ENCODE assay signal across 8 cellular contexts in genomic region chr10:102394801-102395676, GRCh38. TPM values are rescaled to one million over a fixed set of nuclear protein-coding genes. Genes with fewer than 3 reads are reported as not detected.
DNase-seq lines count a peak whose midpoint lies in the region; ATAC-seq, FAIRE-seq and TF ChIP-seq lines count a peak whose summit lies in the region.

No MANE protein-coding gene starts in this region.

- H2AFZ ChIP-seq in HepG2 (ENCODE audit: low read length) = no peak overlapping the region

- peaks cover 0 to 11% of the 10 kb centered on the region in 2 experiments; a peak in 2 of 5 replicates for H3K27me3 ChIP-seq in HepG2 (ENCODE audit: control insufficient read depth in 1 of 2, insufficient read depth in 2 of 2, low read length in 2 of 2)

- intact Hi-C loops in dendritic cell treated with granulocyte-macrophage colony-stimulating factor and Interleukin-4, amounts not matched to agents 40 ng/mL and 50 ng/mL, for 4 days (cut with micrococcal nuclease) = loop anchor here (1.0 to 5.0 kb wide), 3 partner anchors 26 to 187 kb away; partner anchors contain the start of gene ELOVL3
- intact Hi-C loops in HepG2 (cut with micrococcal nuclease; ENCODE audit: unreplicated experiment) = loop anchor here (1.0 to 2.0 kb wide), 2 partner anchors 26 to 84 kb away; partner anchors contain the start of gene FBXL15

- TF ChIP-seq POLR2A in HepG2 (IDR thresholded peaks at IDR 0.05; ENCODE audit: insufficient read depth in 1 of 2, low read depth in 2 of 2, low read length in 2 of 2) = 0 out of 4 replicates have a peak, but pooled peaks of 1 of the 2 experiments have one; percentile 54

- FAIRE-seq in HepG2 (lab: Jason Lieb, UNC) = peak; percentile 66

- peak; percentile 30 for ATAC-seq in HG02840 (IDR thresholded peaks at IDR 0.05; ENCODE audit: low FRiP score, unreplicated experiment)
- ATAC-seq in HepG2 = peak; percentile 54
- no peak for ATAC-seq in GM18520 (IDR thresholded peaks at IDR 0.05; ENCODE audit: unreplicated experiment)

- H3K4me2 ChIP-seq in HepG2 (ENCODE audit: low read depth, low read length) = peak overlapping the region; percentile 98

- TF ChIP-seq CTCF in GM12875 (IDR thresholded peaks at IDR 0.05; ENCODE audit: borderline replicate concordance, insufficient read depth, low read depth, low read length) (no peak), HepG2 (CRISPR knock-in tag; IDR thresholded peaks at IDR 0.05) (no peak)

- H3K9me3 Mint-ChIP-seq in dendritic cell treated with granulocyte-macrophage colony-stimulating factor and Interleukin-4, amounts not matched to agents 40 ng/mL and 50 ng/mL, for 4 days = no peaks in the 10 kb centered on the region

- peak overlapping the region; percentile 68 for H3K9ac ChIP-seq in HepG2 (ENCODE audit: insufficient read depth, low read depth, low read length)

- H3K27ac ChIP-seq in HepG2 (ENCODE audit: extremely low read length, insufficient read depth, low read length) = peak overlapping the region; percentile 66

- TF ChIP-seq RAD21 in HepG2 (CRISPR knock-in tag; IDR thresholded peaks at IDR 0.05) = no peak

- in situ Hi-C loops in HepG2 (cut with HindIII; ENCODE audit: extremely low pct_ligation_motif_present, low pct_unique_long_range_greater_than_20kb) = no loop called here

- H3K27ac Mint-ChIP-seq in dendritic cell treated with granulocyte-macrophage colony-stimulating factor and Interleukin-4, amounts not matched to agents 40 ng/mL and 50 ng/mL, for 4 days = peak overlapping the region; percentile 100

- H3K4me3 Mint-ChIP-seq in dendritic cell treated with granulocyte-macrophage colony-stimulating factor and Interleukin-4, amounts not matched to agents 40 ng/mL and 50 ng/mL, for 4 days = peak overlapping the region; percentile 100

- TSS peak; percentile 66 for BruUV-seq in HepG2 (replicated peaks; lab: Mats Ljungman, UMichigan)

- H3K36me3 Mint-ChIP-seq in dendritic cell treated with granulocyte-macrophage colony-stimulating factor and Interleukin-4, amounts not matched to agents 40 ng/mL and 50 ng/mL, for 4 days (ENCODE audit: low read depth) = peaks cover 58% of the 10 kb centered on the region

- DNase-seq in NCI-H226 (peak; percentile 86), HepG2 (ENCODE audit: low spot score) (peak; percentile 65)
- peak; percentile 82 to 86 for DNase-seq in activated CD4-positive, alpha-beta T cell treated with anti-CD3 and anti-CD28 coated beads, Interleukin-2, amount 50 U/mL, for 24 hours (ENCODE audit: low read depth in 1 of 2, low spot score in 1 of 2)
- DNase-seq in stimulated activated CD4-positive, alpha-beta T cell treated with anti-CD3 and anti-CD28 coated beads, Interleukin-2, amount 100 ng/mL, for 24 hours = peak; percentile 92 to 94

- no peaks in the 10 kb centered on the region for H3K36me3 ChIP-seq in HepG2 (replicated peaks in 1 of 2; ENCODE audit: control insufficient read depth in 1 of 2, insufficient read depth in 2 of 2, low read length in 2 of 2)

- POLR2A ChIA-PET in HepG2 (lab: Yijun Ruan, JAX) = interaction anchor here (0.9 to 2.3 kb wide), 11 partner anchors 9 to 169 kb away, joined by 3 to 12 read pairs (median 6); partner anchors contain the start of genes CUEDC2, ELOVL3, FBXL15 and GBF1

- H3K9me3 ChIP-seq in HepG2 (ENCODE audit: low read length) = no peaks in the 10 kb centered on the region

- peak overlapping the region; percentile 70 for H3K4me3 ChIP-seq in GM12875 (ENCODE audit: low read depth, low read length)
- peak overlapping the region; percentile 69 to 82 (median 79) for H3K4me3 ChIP-seq in HepG2 (replicated peaks in 1 of 3; ENCODE audit: insufficient read depth in 1 of 3, low read depth in 2 of 3, low read length in 3 of 3)

- H3K4me1 ChIP-seq in HepG2 (ENCODE audit: insufficient read depth, low read length) = peaks cover 50% of the 10 kb centered on the region

- no peaks in the 10 kb centered on the region for H4K20me1 ChIP-seq in HepG2 (ENCODE audit: insufficient read depth, low read length)

- H3K4me1 Mint-ChIP-seq in dendritic cell treated with granulocyte-macrophage colony-stimulating factor and Interleukin-4, amounts not matched to agents 40 ng/mL and 50 ng/mL, for 4 days (ENCODE audit: low read depth) = peaks cover 56% of the 10 kb centered on the region

- peaks cover 17% of the 10 kb centered on the region for H3K27me3 Mint-ChIP-seq in dendritic cell treated with granulocyte-macrophage colony-stimulating factor and Interleukin-4, amounts not matched to agents 40 ng/mL and 50 ng/mL, for 4 days

- TF ChIP-seq EP300 in HepG2 (IDR thresholded peaks at IDR 0.05; ENCODE audit: low read depth in 2 of 2, low read length in 2 of 2) (no peak), HepG2 (CRISPR knock-in tag; IDR thresholded peaks at IDR 0.05; ENCODE audit: borderline replicate concordance) (no peak)

- WGBS in HepG2 (ENCODE audit: low lambda C conversion rate) = under 1% methylated on average over 25 of the region's 55 CpGs

- peaks cover 3% of the 10 kb centered on the region for H3K79me2 ChIP-seq in HepG2 (ENCODE audit: insufficient read depth, low read length)

- CTCF ChIA-PET in HepG2 (lab: Yijun Ruan, JAX; ENCODE audit: low intra/inter-chr PET ratio, low total read pairs) = interaction anchor here (1.3 to 1.9 kb wide), 3 partner anchors 9 to 84 kb away, joined by 3 to 11 read pairs (median 5); no protein-coding TSS in a partner anchor

RNA-seq across cellular contexts. Expression of gene NFKB2, which starts 0.5 kb away (rescaled TPM):
- 7.7 and 8.2 TPM in 2 replicates for total RNA-seq in HepG2 (2016; rRNA removed; fragmentation: Illumina TruSeq; extraction: Trizol)
- total RNA-seq in HepG2 (2016; cell fraction: cytosol; rRNA removed; fragmentation: Illumina TruSeq; extraction: Trizol; ENCODE audit: low read depth) = 2.2 and 3.1 TPM in 2 replicates
- 6.6 and 8.7 TPM in 2 replicates for total RNA-seq in HepG2 (2016; cell fraction: insoluble cytoplasmic fraction; rRNA removed; fragmentation: Illumina TruSeq; extraction: Trizol)
- total RNA-seq in HepG2 (2016; cell fraction: membrane; rRNA removed; fragmentation: Illumina TruSeq; extraction: Trizol) = 4.0 and 5.5 TPM in 2 replicates
- total RNA-seq in HepG2 (2016; cell fraction: nucleus; rRNA removed; fragmentation: Illumina TruSeq; extraction: Trizol) = 7.7 and 7.8 TPM in 2 replicates
- polyA plus RNA-seq in HepG2 (2011; rRNA removed) = 12.5 and 15.5 TPM in 2 replicates
- 8.4 and 11.7 TPM in 2 replicates for polyA plus RNA-seq in HepG2 (2011; cell fraction: cytosol; rRNA removed)
- 56.1 and 62.0 TPM in 2 replicates for polyA plus RNA-seq in HepG2 (2011; cell fraction: nucleus; rRNA removed)
- polyA plus RNA-seq in HepG2 (2012) = 8.9 and 9.6 TPM in 2 replicates
- 1.4 and 1.6 TPM in 2 replicates for polyA plus RNA-seq in HepG2 (2016; cell fraction: cytosol; fragmentation: Illumina TruSeq; extraction: Trizol; ENCODE audit: low read depth)
- polyA plus RNA-seq in HepG2 (2016; cell fraction: insoluble cytoplasmic fraction; fragmentation: Illumina TruSeq; extraction: Trizol; ENCODE audit: low read depth) = 6.6 and 9.1 TPM in 2 replicates
- 2.4 and 2.8 TPM in 2 replicates for polyA plus RNA-seq in HepG2 (2016; cell fraction: membrane; fragmentation: Illumina TruSeq; extraction: Trizol; ENCODE audit: low read depth)
- polyA plus RNA-seq in HepG2 (2016; cell fraction: nucleus; fragmentation: Illumina TruSeq; extraction: Trizol; ENCODE audit: insufficient read depth, low read depth) = 20.9 and 25.8 TPM in 2 replicates
- 14.9 and 16.9 TPM in 2 replicates for polyA minus RNA-seq in HepG2 (2011; rRNA and poly(A)+ RNA removed; ENCODE audit: low replicate concordance)
- 10.5 and 12.6 TPM in 2 replicates for polyA minus RNA-seq in HepG2 (2011; cell fraction: cytosol; rRNA and poly(A)+ RNA removed)
- polyA minus RNA-seq in HepG2 (2011; cell fraction: nucleus; rRNA and poly(A)+ RNA removed) = 9.5 and 12.2 TPM in 2 replicates

RNA-seq across cellular contexts. Expression of gene PSD, which starts 23.5 kb away (rescaled TPM):
- 0.11 and 0.35 TPM in 2 replicates for total RNA-seq in HepG2 (2016; rRNA removed; fragmentation: Illumina TruSeq; extraction: Trizol)
- 0.18 TPM in 1 of 2 replicates, not detected in the other for total RNA-seq in HepG2 (2016; cell fraction: cytosol; rRNA removed; fragmentation: Illumina TruSeq; extraction: Trizol; ENCODE audit: low read depth)
- 0.21 and 0.65 TPM in 2 replicates for total RNA-seq in HepG2 (2016; cell fraction: insoluble cytoplasmic fraction; rRNA removed; fragmentation: Illumina TruSeq; extraction: Trizol)
- total RNA-seq in HepG2 (2016; cell fraction: membrane; rRNA removed; fragmentation: Illumina TruSeq; extraction: Trizol) = 0.34 and 0.62 TPM in 2 replicates
- total RNA-seq in HepG2 (2016; cell fraction: nucleus; rRNA removed; fragmentation: Illumina TruSeq; extraction: Trizol) = 0.34 and 0.75 TPM in 2 replicates
- 0.58 and 0.59 TPM in 2 replicates for polyA plus RNA-seq in HepG2 (2011; rRNA removed)
- 0.10 and 0.36 TPM in 2 replicates for polyA plus RNA-seq in HepG2 (2011; cell fraction: cytosol; rRNA removed)
- polyA plus RNA-seq in HepG2 (2011; cell fraction: nucleus; rRNA removed) = 3.4 and 4.7 TPM in 2 replicates
- polyA plus RNA-seq in HepG2 (2012) = 1.1 and 1.5 TPM in 2 replicates
- polyA plus RNA-seq in HepG2 (2016; cell fraction: cytosol; fragmentation: Illumina TruSeq; extraction: Trizol; ENCODE audit: low read depth) = 0.15 and 0.31 TPM in 2 replicates
- polyA plus RNA-seq in HepG2 (2016; cell fraction: insoluble cytoplasmic fraction; fragmentation: Illumina TruSeq; extraction: Trizol; ENCODE audit: low read depth) = 0.29 and 0.33 TPM in 2 replicates
- 0.44 and 0.48 TPM in 2 replicates for polyA plus RNA-seq in HepG2 (2016; cell fraction: membrane; fragmentation: Illumina TruSeq; extraction: Trizol; ENCODE audit: low read depth)
- 0.94 and 0.97 TPM in 2 replicates for polyA plus RNA-seq in HepG2 (2016; cell fraction: nucleus; fragmentation: Illumina TruSeq; extraction: Trizol; ENCODE audit: insufficient read depth, low read depth)
- polyA minus RNA-seq in HepG2 (2011; rRNA and poly(A)+ RNA removed; ENCODE audit: low replicate concordance) = 0.47 and 0.96 TPM in 2 replicates
- polyA minus RNA-seq in HepG2 (2011; cell fraction: cytosol; rRNA and poly(A)+ RNA removed) = 0.44 TPM in 1 of 2 replicates, not detected in the other
- 0.87 and 1.2 TPM in 2 replicates for polyA minus RNA-seq in HepG2 (2011; cell fraction: nucleus; rRNA and poly(A)+ RNA removed)

RNA-seq across cellular contexts. Expression of gene FBXL15, which starts 25.6 kb away (rescaled TPM):
- total RNA-seq in HepG2 (2016; rRNA removed; fragmentation: Illumina TruSeq; extraction: Trizol) = 8.3 and 8.6 TPM in 2 replicates
- 3.2 and 3.3 TPM in 2 replicates for total RNA-seq in HepG2 (2016; cell fraction: cytosol; rRNA removed; fragmentation: Illumina TruSeq; extraction: Trizol; ENCODE audit: low read depth)
- 7.7 and 8.0 TPM in 2 replicates for total RNA-seq in HepG2 (2016; cell fraction: insoluble cytoplasmic fraction; rRNA removed; fragmentation: Illumina TruSeq; extraction: Trizol)
- total RNA-seq in HepG2 (2016; cell fraction: membrane; rRNA removed; fragmentation: Illumina TruSeq; extraction: Trizol) = 5.6 and 6.1 TPM in 2 replicates
- 3.3 and 3.6 TPM in 2 replicates for total RNA-seq in HepG2 (2016; cell fraction: nucleus; rRNA removed; fragmentation: Illumina TruSeq; extraction: Trizol)
- 4.3 and 6.4 TPM in 2 replicates for polyA plus RNA-seq in HepG2 (2011; rRNA removed)
- polyA plus RNA-seq in HepG2 (2011; cell fraction: cytosol; rRNA removed) = 6.2 and 12.2 TPM in 2 replicates
- polyA plus RNA-seq in HepG2 (2011; cell fraction: nucleus; rRNA removed) = 30.9 and 35.5 TPM in 2 replicates
- 4.1 and 4.3 TPM in 2 replicates for polyA plus RNA-seq in HepG2 (2012)
- polyA plus RNA-seq in HepG2 (2016; cell fraction: cytosol; fragmentation: Illumina TruSeq; extraction: Trizol; ENCODE audit: low read depth) = 2.7 and 3.5 TPM in 2 replicates
- polyA plus RNA-seq in HepG2 (2016; cell fraction: insoluble cytoplasmic fraction; fragmentation: Illumina TruSeq; extraction: Trizol; ENCODE audit: low read depth) = 6.9 and 8.6 TPM in 2 replicates
- polyA plus RNA-seq in HepG2 (2016; cell fraction: membrane; fragmentation: Illumina TruSeq; extraction: Trizol; ENCODE audit: low read depth) = 4.3 and 4.4 TPM in 2 replicates
- polyA plus RNA-seq in HepG2 (2016; cell fraction: nucleus; fragmentation: Illumina TruSeq; extraction: Trizol; ENCODE audit: insufficient read depth, low read depth) = 9.7 TPM in 2 replicates
- 3.8 and 4.9 TPM in 2 replicates for polyA minus RNA-seq in HepG2 (2011; rRNA and poly(A)+ RNA removed; ENCODE audit: low replicate concordance)
- polyA minus RNA-seq in HepG2 (2011; cell fraction: cytosol; rRNA and poly(A)+ RNA removed) = 2.8 and 4.0 TPM in 2 replicates
- polyA minus RNA-seq in HepG2 (2011; cell fraction: nucleus; rRNA and poly(A)+ RNA removed) = 3.0 and 3.4 TPM in 2 replicates

RNA-seq across cellular contexts. Expression of gene CUEDC2, which starts 37.3 kb away (rescaled TPM):
- total RNA-seq in HepG2 (2016; rRNA removed; fragmentation: Illumina TruSeq; extraction: Trizol) = 13.0 and 13.1 TPM in 2 replicates
- total RNA-seq in HepG2 (2016; cell fraction: cytosol; rRNA removed; fragmentation: Illumina TruSeq; extraction: Trizol; ENCODE audit: low read depth) = 4.3 and 6.6 TPM in 2 replicates
- total RNA-seq in HepG2 (2016; cell fraction: insoluble cytoplasmic fraction; rRNA removed; fragmentation: Illumina TruSeq; extraction: Trizol) = 11.4 and 14.7 TPM in 2 replicates
- 8.6 and 10.3 TPM in 2 replicates for total RNA-seq in HepG2 (2016; cell fraction: membrane; rRNA removed; fragmentation: Illumina TruSeq; extraction: Trizol)
- total RNA-seq in HepG2 (2016; cell fraction: nucleus; rRNA removed; fragmentation: Illumina TruSeq; extraction: Trizol) = 7.0 and 9.7 TPM in 2 replicates
- polyA plus RNA-seq in HepG2 (2011; rRNA removed) = 18.4 and 19.3 TPM in 2 replicates
- polyA plus RNA-seq in HepG2 (2011; cell fraction: cytosol; rRNA removed) = 31.2 and 40.8 TPM in 2 replicates
- 47.1 and 47.2 TPM in 2 replicates for polyA plus RNA-seq in HepG2 (2011; cell fraction: nucleus; rRNA removed)
- 17.2 and 18.2 TPM in 2 replicates for polyA plus RNA-seq in HepG2 (2012)
- 8.4 and 10.7 TPM in 2 replicates for polyA plus RNA-seq in HepG2 (2016; cell fraction: cytosol; fragmentation: Illumina TruSeq; extraction: Trizol; ENCODE audit: low read depth)
- 13.0 and 17.2 TPM in 2 replicates for polyA plus RNA-seq in HepG2 (2016; cell fraction: insoluble cytoplasmic fraction; fragmentation: Illumina TruSeq; extraction: Trizol; ENCODE audit: low read depth)
- polyA plus RNA-seq in HepG2 (2016; cell fraction: membrane; fragmentation: Illumina TruSeq; extraction: Trizol; ENCODE audit: low read depth) = 10.6 and 12.1 TPM in 2 replicates
- 20.9 and 24.8 TPM in 2 replicates for polyA plus RNA-seq in HepG2 (2016; cell fraction: nucleus; fragmentation: Illumina TruSeq; extraction: Trizol; ENCODE audit: insufficient read depth, low read depth)
- 14.5 and 32.9 TPM in 2 replicates for polyA minus RNA-seq in HepG2 (2011; rRNA and poly(A)+ RNA removed; ENCODE audit: low replicate concordance)
- polyA minus RNA-seq in HepG2 (2011; cell fraction: cytosol; rRNA and poly(A)+ RNA removed) = 6.2 and 7.1 TPM in 2 replicates
- 8.6 and 9.1 TPM in 2 replicates for polyA minus RNA-seq in HepG2 (2011; cell fraction: nucleus; rRNA and poly(A)+ RNA removed)

RNA-seq across cellular contexts. Expression of gene C10orf95, which starts 56.3 kb away (rescaled TPM):
- 0.07 TPM in 1 of 2 replicates, not detected in the other for total RNA-seq in HepG2 (2016; rRNA removed; fragmentation: Illumina TruSeq; extraction: Trizol)
- 0.40 TPM in 1 of 2 replicates, not detected in the other for total RNA-seq in HepG2 (2016; cell fraction: cytosol; rRNA removed; fragmentation: Illumina TruSeq; extraction: Trizol; ENCODE audit: low read depth)
- total RNA-seq in HepG2 (2016; cell fraction: insoluble cytoplasmic fraction; rRNA removed; fragmentation: Illumina TruSeq; extraction: Trizol) = not detected in 2 replicates
- total RNA-seq in HepG2 (2016; cell fraction: membrane; rRNA removed; fragmentation: Illumina TruSeq; extraction: Trizol) = 0.28 TPM in 1 of 2 replicates, not detected in the other
- not detected in 2 replicates for total RNA-seq in HepG2 (2016; cell fraction: nucleus; rRNA removed; fragmentation: Illumina TruSeq; extraction: Trizol)
- polyA plus RNA-seq in HepG2 (2011; rRNA removed) = 0.05 TPM in 2 replicates
- polyA plus RNA-seq in HepG2 (2011; cell fraction: cytosol; rRNA removed) = 0.12 and 0.17 TPM in 2 replicates
- 0.19 TPM in 1 of 2 replicates, not detected in the other for polyA plus RNA-seq in HepG2 (2011; cell fraction: nucleus; rRNA removed)
- 1.3 TPM in 2 replicates for polyA plus RNA-seq in HepG2 (2012)
- 0.15 and 0.16 TPM in 2 replicates for polyA plus RNA-seq in HepG2 (2016; cell fraction: cytosol; fragmentation: Illumina TruSeq; extraction: Trizol; ENCODE audit: low read depth)
- polyA plus RNA-seq in HepG2 (2016; cell fraction: insoluble cytoplasmic fraction; fragmentation: Illumina TruSeq; extraction: Trizol; ENCODE audit: low read depth) = 0.26 TPM in 1 of 2 replicates, not detected in the other
- polyA plus RNA-seq in HepG2 (2016; cell fraction: membrane; fragmentation: Illumina TruSeq; extraction: Trizol; ENCODE audit: low read depth) = 0.19 TPM in 1 of 2 replicates, not detected in the other
- not detected in 2 replicates for polyA plus RNA-seq in HepG2 (2016; cell fraction: nucleus; fragmentation: Illumina TruSeq; extraction: Trizol; ENCODE audit: insufficient read depth, low read depth)
- 0.32 and 1.9 TPM in 2 replicates for polyA minus RNA-seq in HepG2 (2011; rRNA and poly(A)+ RNA removed; ENCODE audit: low replicate concordance)
- not detected in 2 replicates for polyA minus RNA-seq in HepG2 (2011; cell fraction: cytosol; rRNA and poly(A)+ RNA removed)
- polyA minus RNA-seq in HepG2 (2011; cell fraction: nucleus; rRNA and poly(A)+ RNA removed) = 0.39 TPM in 1 of 2 replicates, not detected in the other
